8 cellular contexts compared by ENCODE assay signal in genomic region chr2:164142755-164143154, GRCh38.
"Had no signal": no experiment of that assay in that cellular context is flagged by ENCODE, and none has a peak within 500 bp of the region (broad histone marks: within the 10 kb centered on the region; RNA-seq: fewer than 3 reads in every experiment).

No MANE protein-coding gene starts in this region.

- DNase-seq: GDM1, GF-D8 had no signal

- ATAC-seq: GM12878 had no signal

- H3K4me3 ChIP-seq: GM12878 had no signal

- FAIRE-seq: G401.6, GM12878, GM12891, GM12892, GM18507, GM19239 had no signal
